In the genomic region with DNA sequence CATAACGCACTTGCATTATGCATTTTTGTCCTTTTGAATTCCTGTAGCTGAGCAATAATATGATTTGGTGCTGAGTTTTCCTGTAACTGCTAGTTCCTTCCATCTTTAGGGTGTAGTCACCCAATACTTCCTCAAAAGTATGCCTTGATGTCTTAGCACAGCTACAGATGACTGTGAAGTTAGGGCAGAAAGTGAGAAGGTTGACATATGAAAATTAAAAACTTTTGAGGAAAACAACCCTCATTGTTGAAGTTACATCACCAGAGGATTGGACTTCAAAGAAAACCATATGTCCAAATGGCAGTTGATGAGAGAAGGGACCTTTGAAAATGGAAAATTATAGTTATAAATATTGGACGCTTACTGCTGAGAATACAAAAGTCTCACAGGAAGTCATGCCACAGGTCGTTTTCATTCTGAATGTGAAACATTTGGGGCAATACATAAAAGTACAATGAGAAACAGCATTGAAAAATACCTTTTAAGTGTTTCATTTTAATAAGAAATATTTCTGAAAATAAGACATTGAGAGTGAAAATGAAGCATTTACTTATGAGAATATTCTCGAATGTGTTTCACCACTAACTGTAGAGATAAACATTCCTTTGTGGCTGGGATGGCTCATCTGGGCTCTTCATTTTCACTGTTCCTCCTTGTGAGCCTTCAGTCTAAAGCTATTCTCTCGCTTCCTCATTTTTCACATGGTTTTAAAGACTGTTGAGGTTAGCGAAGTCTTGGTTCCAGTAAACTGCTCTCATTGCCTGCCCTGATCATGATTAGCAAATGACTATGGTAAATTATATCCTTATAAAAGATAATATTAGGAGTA, we compare ENCODE assay signal across 9 cellular contexts.
DNase-seq lines count a peak whose midpoint lies in the region; ATAC-seq lines count a peak whose summit lies in the region.
"Had no signal": no experiment of that assay in that cellular context is flagged by ENCODE, and none has a peak within 500 bp of the region (broad histone marks: within the 10 kb centered on the region; RNA-seq: fewer than 3 reads in every experiment).

No MANE protein-coding gene starts in this region.

- no peak overlapping the region for H2AK5ac ChIP-seq in neuronal stem cell (ENCODE audit: low read depth, low read length)

- H3K4me1 Mint-ChIP-seq in central memory CD8-positive, alpha-beta T cell = peaks cover 4% of the 10 kb centered on the region

- no peak overlapping the region for H3K27ac Mint-ChIP-seq in central memory CD8-positive, alpha-beta T cell (ENCODE audit: low read depth)

- no peaks in the 10 kb centered on the region for H3K36me3 ChIP-seq in neuronal stem cell (replicated peaks in 1 of 2; ENCODE audit: control insufficient read depth in 2 of 2, insufficient read depth in 2 of 2, low read length in 2 of 2)
- H3K36me3 ChIP-seq: SJCRH30 had no signal

- H2BK5ac ChIP-seq in neuronal stem cell (ENCODE audit: low read length) = no peak overlapping the region

- no peaks in the 10 kb centered on the region for H3K27me3 Mint-ChIP-seq in central memory CD8-positive, alpha-beta T cell

- H3K23ac ChIP-seq in neuronal stem cell (ENCODE audit: low read depth, low read length, poor library complexity) = no peak overlapping the region

- H3K18ac ChIP-seq in neuronal stem cell (ENCODE audit: low read length) = no peak overlapping the region

- H3K9me3 ChIP-seq in neuronal stem cell (replicated peaks in 1 of 2; ENCODE audit: control insufficient read depth in 2 of 2, insufficient read depth in 1 of 2, low read depth in 1 of 2, low read length in 2 of 2) = no peaks in the 10 kb centered on the region
- H3K9me3 ChIP-seq: SJCRH30 had no signal

- no peak overlapping the region for H3K14ac ChIP-seq in neuronal stem cell (ENCODE audit: low read length)

- H3K27me3 ChIP-seq in neuronal stem cell (ENCODE audit: control insufficient read depth in 3 of 3, insufficient read depth in 3 of 3, low read depth in 1 of 3, low read length in 3 of 3) = no peaks in the 10 kb centered on the region
- H3K27me3 ChIP-seq: SJCRH30 had no signal

- H2AFZ ChIP-seq in neuronal stem cell (ENCODE audit: low read length) = no peak overlapping the region

- H3K36me3 Mint-ChIP-seq in central memory CD8-positive, alpha-beta T cell (ENCODE audit: insufficient read depth) = peaks cover 1% of the 10 kb centered on the region

- H3K4me2 ChIP-seq in neuronal stem cell (ENCODE audit: insufficient read depth, low read length, poor library complexity, severe bottlenecking) = no peak overlapping the region

- no peak overlapping the region for H2BK12ac ChIP-seq in neuronal stem cell (ENCODE audit: low read length)

- peak; percentile 91 for ATAC-seq in GM18502 (IDR thresholded peaks at IDR 0.05; ENCODE audit: poor library complexity, unreplicated experiment)
- ATAC-seq in GM21447 (IDR thresholded peaks at IDR 0.05; ENCODE audit: unreplicated experiment) = peak; percentile 92
- ATAC-seq in HG03457 (IDR thresholded peaks at IDR 0.05; ENCODE audit: unreplicated experiment) = peak; percentile 86
- ATAC-seq in central memory CD8-positive, alpha-beta T cell (replicated peaks; ENCODE audit: extremely low read depth, poor library complexity, severe bottlenecking) = peak; percentile 56

- no peaks in the 10 kb centered on the region for H3K9me3 Mint-ChIP-seq in central memory CD8-positive, alpha-beta T cell

- H3K4ac ChIP-seq in neuronal stem cell (ENCODE audit: low read length) = no peak overlapping the region

- H3K79me1 ChIP-seq in neuronal stem cell (ENCODE audit: low read depth, low read length) = peaks cover 2% of the 10 kb centered on the region

- no peak overlapping the region for H4K91ac ChIP-seq in neuronal stem cell (ENCODE audit: low read depth, low read length, poor library complexity)

- no peak overlapping the region for H3K4me3 ChIP-seq in neuronal stem cell (ENCODE audit: low read length in 2 of 2)
- H3K4me3 ChIP-seq: SJCRH30 had no signal

- no peak overlapping the region for H2BK15ac ChIP-seq in neuronal stem cell (ENCODE audit: low read length)

- no peak overlapping the region for H2BK120ac ChIP-seq in neuronal stem cell (ENCODE audit: low read depth, low read length)

- H3K27ac ChIP-seq in neuronal stem cell (replicated peaks; ENCODE audit: low read length) = no peak overlapping the region
- H3K27ac ChIP-seq: SJCRH30 had no signal

- no peak overlapping the region for H3K9ac ChIP-seq in neuronal stem cell (ENCODE audit: low read depth, low read length, poor library complexity)

- no peak for DNase-seq in central memory CD8-positive, alpha-beta T cell (ENCODE audit: low spot score in 2 of 2)
- DNase-seq in NCI-H2081 (lab: John Stamatoyannopoulos, UW) (no peak), iPS-NIHi7 (ENCODE audit: extremely low spot score) (no peak), neuronal stem cell (ENCODE audit: low spot score) (no peak), NCI-H2107 treated with DMSO at 0.1 percent for 48 hours (lab: John Stamatoyannopoulos, UW; ENCODE audit: unreplicated experiment) (no peak)
- DNase-seq: SJCRH30 had no signal

- no peak overlapping the region for H3K4me3 Mint-ChIP-seq in central memory CD8-positive, alpha-beta T cell

- H3K4me1 ChIP-seq in neuronal stem cell (ENCODE audit: control insufficient read depth in 2 of 2, insufficient read depth in 1 of 2, low read depth in 1 of 2, low read length in 2 of 2) = peaks cover 5 to 6% of the 10 kb centered on the region in 2 donors
- H3K4me1 ChIP-seq: SJCRH30 had no signal

- no CpG with 5 or more reads among the region's 6 CpGs for whole genome bisulfite sequencing in neuronal stem cell (ENCODE audit: extremely low coverage in 2 of 2, insufficient read length in 2 of 2, insufficient replicate concordance in 1 of 2), 2 donors

- no peak overlapping the region for H4K8ac ChIP-seq in neuronal stem cell (ENCODE audit: low read depth, low read length)
